Comparison of ENCODE assay signal across 8 cellular contexts in genomic region chr14:97978336-97978735, GRCh38.
DNase-seq lines count a peak whose midpoint lies in the region; TF ChIP-seq lines count a peak whose summit lies in the region.

No MANE protein-coding gene starts in this region.

- H3K4me3 ChIP-seq in muscle layer of duodenum (ENCODE audit: low read depth in 1 of 2, low read length in 2 of 2), result peak overlapping the region; percentile 51 to 64

- no peaks in the 10 kb centered on the region for H3K4me1 Mint-ChIP-seq in endothelial cell (ENCODE audit: unreplicated experiment)

- no peaks in the 10 kb centered on the region for H3K36me3 ChIP-seq in muscle layer of duodenum (ENCODE audit: control insufficient read depth in 1 of 2, insufficient read depth in 2 of 2, low read length in 2 of 2)

- H3K9me3 Mint-ChIP-seq in endothelial cell (ENCODE audit: unreplicated experiment), result no peaks in the 10 kb centered on the region

- H3K4me1 ChIP-seq in muscle layer of duodenum (ENCODE audit: control insufficient read depth in 1 of 2, insufficient read depth in 2 of 2, low read length in 2 of 2), result peaks cover 0 to 3% of the 10 kb centered on the region in 2 donors

- DNase-seq in DMS79 treated with DMSO at 0.1 percent for 48 hours (lab: John Stamatoyannopoulos, UW) (peak; percentile 97), NCI-H510A (lab: John Stamatoyannopoulos, UW) (peak; percentile 55), endothelial cell (ENCODE audit: low spot score) (peak; percentile 64), GDM1 (lab: John Stamatoyannopoulos, UW) (no peak), NCI-H2227 (lab: John Stamatoyannopoulos, UW; ENCODE audit: unreplicated experiment) (no peak)
- peak; percentile 62 for DNase-seq in activated CD8-positive, alpha-beta memory T cell treated with anti-CD3 and anti-CD28 coated beads, Interleukin-2, amount 50 U/mL, for 24 hours (ENCODE audit: extremely low read depth)
- peak; percentile 66 for DNase-seq in stimulated activated CD8-positive, alpha-beta memory T cell treated with anti-CD3 and anti-CD28 coated beads, Interleukin-4, amount 100 ng/mL, for 24 hours (ENCODE audit: low read depth)

- TF ChIP-seq CTCF in endothelial cell (IDR thresholded peaks at IDR 0.05; ENCODE audit: unreplicated experiment), result no peak

- no peak overlapping the region for H3K4me3 Mint-ChIP-seq in endothelial cell (ENCODE audit: unreplicated experiment)

- peaks cover 1% of the 10 kb centered on the region for H3K27me3 Mint-ChIP-seq in endothelial cell (ENCODE audit: unreplicated experiment)

- H3K9me3 ChIP-seq in muscle layer of duodenum (ENCODE audit: control insufficient read depth in 1 of 2, low read length in 2 of 2), result no peaks in the 10 kb centered on the region

- no peaks in the 10 kb centered on the region for H3K36me3 Mint-ChIP-seq in endothelial cell (ENCODE audit: low read depth, unreplicated experiment)

- peak overlapping the region; percentile 67 for H3K27ac ChIP-seq in muscle layer of duodenum (ENCODE audit: low read length)

- H3K27me3 ChIP-seq in muscle layer of duodenum (ENCODE audit: low read depth, low read length), result no peaks in the 10 kb centered on the region

- H3K27ac Mint-ChIP-seq in endothelial cell (ENCODE audit: unreplicated experiment), result no peak overlapping the region

Comparison
In these comparisons a context has a peak if more than half of its experiments do, and no peak if none do; other contexts are left out.
1. DNase-seq: peak in DMS79 treated with DMSO at 0.1 percent for 48 hours (single experiment), NCI-H510A (single experiment), activated CD8-positive, alpha-beta memory T cell treated with anti-CD3 and anti-CD28 coated beads, Interleukin-2, amount 50 U/mL, for 24 hours (single experiment), endothelial cell (single experiment) and stimulated activated CD8-positive, alpha-beta memory T cell treated with anti-CD3 and anti-CD28 coated beads, Interleukin-4, amount 100 ng/mL, for 24 hours (single experiment); none in GDM1 (single experiment) and NCI-H2227 (single experiment).